In the genomic region with DNA sequence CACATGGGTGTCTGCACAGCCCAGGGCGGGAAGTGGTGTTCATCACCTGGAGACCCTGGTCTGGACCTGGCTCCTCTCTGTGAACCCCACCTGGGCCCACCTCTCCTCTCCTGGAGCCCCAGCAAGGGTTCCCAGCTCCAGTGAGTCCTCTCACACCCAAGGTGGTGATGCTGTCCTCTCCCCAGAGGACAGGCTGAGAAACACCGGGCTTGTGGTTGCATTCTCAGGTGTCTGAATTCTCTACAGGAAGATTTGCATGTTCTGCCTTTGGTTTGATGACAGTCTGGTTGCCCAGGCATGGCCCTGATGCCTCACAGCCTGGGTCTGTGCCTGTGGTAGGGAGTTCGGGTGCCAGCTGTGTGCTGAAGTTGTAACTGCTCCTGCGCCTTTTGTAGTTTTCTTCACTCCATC, we compare ENCODE assay signal across 14 cellular contexts. TPM values are rescaled to one million over a fixed set of nuclear protein-coding genes. Genes with fewer than 3 reads are reported as not detected.
DNase-seq lines count a peak whose midpoint lies in the region; ATAC-seq and TF ChIP-seq lines count a peak whose summit lies in the region.
"Had no signal": no experiment of that assay in that cellular context is flagged by ENCODE, and none has a peak within 500 bp of the region (broad histone marks: within the 10 kb centered on the region; RNA-seq: fewer than 3 reads in every experiment).

No MANE protein-coding gene starts in this region.

- WGBS in trophoblast cell (ENCODE audit: extremely low coverage, insufficient coverage, insufficient read length) = no CpG with 5 or more reads among the region's 4 CpGs

- peaks cover 34% of the 10 kb centered on the region for H3K36me3 ChIP-seq in HUES6 (ENCODE audit: control insufficient read depth, insufficient read depth, low read length)
- H3K36me3 ChIP-seq in colonic mucosa = no peaks in the 10 kb centered on the region
- peaks cover 22 to 36% of the 10 kb centered on the region in 2 experiments for H3K36me3 ChIP-seq in trophoblast cell (ENCODE audit: control insufficient read depth in 1 of 2, insufficient read depth in 2 of 2, low read length in 2 of 2)
- H3K36me3 ChIP-seq: breast epithelium had no signal

- no peak overlapping the region for H4K91ac ChIP-seq in trophoblast cell (ENCODE audit: low read depth, low read length)

- no peak overlapping the region for H4K12ac ChIP-seq in trophoblast cell (ENCODE audit: low read depth, low read length)

- DNase-seq in activated effector memory CD4-positive, alpha-beta T cell treated with anti-CD3 and anti-CD28 coated beads, Interleukin-2, amount 50 U/mL, for 16 hours = peak; percentile 49
- no peak for DNase-seq in activated effector memory CD4-positive, alpha-beta T cell treated with Interleukin-2 at 50 U/mL for 16 hours
- DNase-seq in colonic mucosa (peak; percentile 15), trophoblast cell (no peak), NCI-H1417 (lab: John Stamatoyannopoulos, UW) (no peak), superior temporal gyrus (ENCODE audit: extremely low spot score) (no peak)
- DNase-seq: activated T-cell treated with anti-CD3 and anti-CD28 coated beads, Interleukin-2, amount 50 U/mL, for 1 hour; DMS153; NCI-H2081; small intestine had no signal

- no peak overlapping the region for H3K14ac ChIP-seq in trophoblast cell (ENCODE audit: low read length)

- H3K9me3 ChIP-seq in HUES6 (ENCODE audit: control insufficient read depth, insufficient read depth, low read depth, low read length) (no peaks in the 10 kb centered on the region), colonic mucosa (no peaks in the 10 kb centered on the region), trophoblast cell (ENCODE audit: insufficient read depth, low read depth, low read length) (peaks cover 2% of the 10 kb centered on the region)
- H3K9me3 ChIP-seq: breast epithelium, upper lobe of left lung had no signal

- H3K4me1 ChIP-seq in HUES6 (ENCODE audit: control insufficient read depth, insufficient read depth, low read length) (peaks cover 31% of the 10 kb centered on the region), colonic mucosa (peaks cover 13% of the 10 kb centered on the region), trophoblast cell (ENCODE audit: control insufficient read depth in 1 of 2, insufficient read depth in 2 of 2, low read length in 2 of 2) (peaks cover 11 to 12% of the 10 kb centered on the region in 2 experiments)

- intact Hi-C loops in colonic mucosa (cut with DNase I) = loop anchor here (10.0 kb wide), 1 partner anchor 51 kb away; a partner anchor contains a TSS

- H2BK5ac ChIP-seq in trophoblast cell (ENCODE audit: low read depth, low read length, poor library complexity) = no peak overlapping the region

- H3K27ac ChIP-seq in HUES6 (ENCODE audit: low read depth, low read length) = no peak overlapping the region
- H3K27ac ChIP-seq in colonic mucosa = no peak overlapping the region
- no peak overlapping the region for H3K27ac ChIP-seq in trophoblast cell (ENCODE audit: low read depth, low read length)

- no peak overlapping the region for H3K23ac ChIP-seq in trophoblast cell (ENCODE audit: low read length)

- no peak overlapping the region for H2AFZ ChIP-seq in trophoblast cell (ENCODE audit: insufficient read depth, low read length, poor library complexity)

- no peak for TF ChIP-seq CTCF in colonic mucosa (IDR thresholded peaks at IDR 0.05)

- H3K4me3 ChIP-seq in HUES6 (ENCODE audit: low read depth, low read length) (no peak overlapping the region), colonic mucosa (no peak overlapping the region), trophoblast cell (ENCODE audit: low read depth, low read length) (no peak overlapping the region)
- H3K4me3 ChIP-seq: breast epithelium, upper lobe of left lung had no signal

- no peak overlapping the region for H3K18ac ChIP-seq in trophoblast cell (ENCODE audit: low read length)

- peak overlapping the region; percentile 10 for H3K9ac ChIP-seq in HUES6 (ENCODE audit: low read length)
- no peak overlapping the region for H3K9ac ChIP-seq in colonic mucosa (ENCODE audit: low read depth in 2 of 2, low read length in 2 of 2)
- no peak overlapping the region for H3K9ac ChIP-seq in trophoblast cell (ENCODE audit: low read length)

- peaks cover 56% of the 10 kb centered on the region for H3K79me2 ChIP-seq in trophoblast cell (ENCODE audit: control insufficient read depth, insufficient read depth, low read length, poor library complexity)

- no peak overlapping the region for H2BK12ac ChIP-seq in trophoblast cell (ENCODE audit: low read length)

- H3K4me2 ChIP-seq in trophoblast cell (ENCODE audit: low read length) = no peak overlapping the region

- H3K79me1 ChIP-seq in trophoblast cell (ENCODE audit: low read length) = peaks cover 12% of the 10 kb centered on the region

- H3K4ac ChIP-seq in trophoblast cell (ENCODE audit: low read depth, low read length) = peak overlapping the region; percentile 93

- H3K27me3 ChIP-seq in HUES6 (ENCODE audit: control insufficient read depth, insufficient read depth, low read length) (no peaks in the 10 kb centered on the region), colonic mucosa (no peaks in the 10 kb centered on the region), trophoblast cell (ENCODE audit: insufficient read depth, low read length) (no peaks in the 10 kb centered on the region)
- H3K27me3 ChIP-seq: breast epithelium, upper lobe of left lung had no signal

- no peak overlapping the region for H4K8ac ChIP-seq in trophoblast cell (ENCODE audit: low read depth, low read length)

- H2BK120ac ChIP-seq in trophoblast cell (ENCODE audit: insufficient read depth, low read length, poor library complexity) = no peak overlapping the region

- no peak for ATAC-seq in GM18873 (IDR thresholded peaks at IDR 0.05; ENCODE audit: low FRiP score, unreplicated experiment)

- H2AK5ac ChIP-seq in trophoblast cell (ENCODE audit: low read length) = no peak overlapping the region

RNA-seq across cellular contexts. Expression of a gene that starts 3.8 kb away (rescaled TPM):
- total RNA-seq in colonic mucosa = 100 to 1,000 TPM in 1 of 2 donors, 10 to 100 TPM in 1; 65.8 to 124 TPM
- polyA plus RNA-seq in trophoblast cell (2013) = 58.8 and 59.3 TPM in 2 replicates

RNA-seq across cellular contexts. Expression of a gene that starts 44.6 kb away (rescaled TPM):
- 100 to 1,000 TPM; 137 to 200 TPM for total RNA-seq in colonic mucosa
- polyA plus RNA-seq in trophoblast cell (2013) = 76.4 and 79.7 TPM in 2 replicates

RNA-seq across cellular contexts. Expression of a gene that starts 53.5 kb away (rescaled TPM):
- 10 to 100 TPM; 16.7 to 55.7 TPM for total RNA-seq in colonic mucosa
- 8.1 and 8.5 TPM in 2 replicates for polyA plus RNA-seq in trophoblast cell (2013)

Comparison
In these comparisons a context has a peak if more than half of its experiments do, and no peak if none do; other contexts are left out.
1. DNase-seq: peak in activated effector memory CD4-positive, alpha-beta T cell treated with anti-CD3 and anti-CD28 coated beads, Interleukin-2, amount 50 U/mL, for 16 hours (single experiment) and colonic mucosa (single experiment); none in activated effector memory CD4-positive, alpha-beta T cell treated with Interleukin-2 at 50 U/mL for 16 hours (single experiment), trophoblast cell (0 of 2), NCI-H1417 (0 of 3) and superior temporal gyrus (single experiment).